In the genomic region with DNA sequence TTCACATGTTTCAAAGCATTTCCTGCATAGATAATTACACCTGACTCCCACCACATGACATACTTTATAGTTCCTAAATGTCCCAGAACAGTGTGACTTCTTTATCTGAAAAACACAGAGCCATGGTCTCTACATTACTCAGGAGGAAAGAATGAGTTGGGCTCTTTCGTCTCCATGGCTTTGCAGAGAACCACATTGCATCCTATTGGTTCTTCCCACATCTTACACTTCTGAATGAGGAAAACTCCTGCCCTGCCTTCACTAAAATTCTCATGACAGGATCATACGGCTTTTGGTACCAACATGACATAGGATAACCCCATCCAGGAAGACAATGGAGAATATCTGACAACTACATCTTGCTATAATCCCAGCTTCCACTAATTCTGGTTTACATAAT, we compare ENCODE assay signal across 8 cellular contexts.
DNase-seq lines count a peak whose midpoint lies in the region; ATAC-seq, FAIRE-seq and TF ChIP-seq lines count a peak whose summit lies in the region.

No MANE protein-coding gene starts in this region.

- no peak for TF ChIP-seq CTCF in endothelial cell (IDR thresholded peaks at IDR 0.05; ENCODE audit: unreplicated experiment)

- H3K27ac Mint-ChIP-seq in activated CD8-positive, alpha-beta memory T cell treated with anti-CD3 and anti-CD28 coated beads, Interleukin-2, amount 10 ng/mL, durations not matched to agents 7 days and 5 days = peak overlapping the region; percentile 85
- no peak overlapping the region for H3K27ac Mint-ChIP-seq in endothelial cell (ENCODE audit: unreplicated experiment)
- H3K27ac Mint-ChIP-seq in stimulated activated naive CD8-positive, alpha-beta T cell treated with anti-CD3 and anti-CD28 coated beads, Interleukin-15, amount 100 ng/mL, for 72 hours = peak overlapping the region; percentile 2 to 92

- peaks cover 95% of the 10 kb centered on the region for H3K4me1 Mint-ChIP-seq in activated CD8-positive, alpha-beta memory T cell treated with anti-CD3 and anti-CD28 coated beads, Interleukin-2, amount 10 ng/mL, durations not matched to agents 7 days and 5 days
- peaks cover 73% of the 10 kb centered on the region for H3K4me1 Mint-ChIP-seq in endothelial cell (ENCODE audit: unreplicated experiment)
- H3K4me1 Mint-ChIP-seq in stimulated activated naive CD8-positive, alpha-beta T cell treated with anti-CD3 and anti-CD28 coated beads, Interleukin-15, amount 100 ng/mL, for 72 hours = peaks cover 96% of the 10 kb centered on the region

- no peak for DNase-seq in activated CD8-positive, alpha-beta memory T cell treated with anti-CD3 and anti-CD28 coated beads, Interleukin-2, amount 10 ng/mL, durations not matched to agents 7 days and 5 days
- DNase-seq in activated CD8-positive, alpha-beta memory T cell treated with anti-CD3 and anti-CD28 coated beads, Interleukin-2, amount 50 U/mL, for 48 hours = no peak
- DNase-seq in RCC 7860 (ENCODE audit: low spot score) (peak; percentile 70), endothelial cell (ENCODE audit: low spot score) (no peak), NCI-H1694 (lab: John Stamatoyannopoulos, UW) (no peak)
- DNase-seq in stimulated activated naive CD8-positive, alpha-beta T cell treated with anti-CD3 and anti-CD28 coated beads, Interleukin-15, amount 100 ng/mL, for 72 hours = no peak

- CTCF ChIA-PET in activated CD8-positive, alpha-beta memory T cell treated with anti-CD3 and anti-CD28 coated beads, Interleukin-2, amount 10 ng/mL, durations not matched to agents 7 days and 5 days (lab: Charles Lee) = interaction anchor here (1.0 to 14.7 kb wide), 6 partner anchors 8 to 332 kb away, joined by 3 to 108 read pairs (median 4); no protein-coding TSS in a partner anchor

- no peaks in the 10 kb centered on the region for H3K27me3 Mint-ChIP-seq in activated CD8-positive, alpha-beta memory T cell treated with anti-CD3 and anti-CD28 coated beads, Interleukin-2, amount 10 ng/mL, durations not matched to agents 7 days and 5 days
- H3K27me3 Mint-ChIP-seq in endothelial cell (ENCODE audit: unreplicated experiment) = peaks cover 5% of the 10 kb centered on the region
- no peaks in the 10 kb centered on the region for H3K27me3 Mint-ChIP-seq in stimulated activated naive CD8-positive, alpha-beta T cell treated with anti-CD3 and anti-CD28 coated beads, Interleukin-15, amount 100 ng/mL, for 72 hours

- ATAC-seq in activated CD8-positive, alpha-beta memory T cell treated with anti-CD3 and anti-CD28 coated beads, Interleukin-2, amount 10 ng/mL, durations not matched to agents 7 days and 5 days = no peak
- no peak for ATAC-seq in stimulated activated naive CD8-positive, alpha-beta T cell treated with anti-CD3 and anti-CD28 coated beads, Interleukin-15, amount 100 ng/mL, for 72 hours
- ATAC-seq in GM19395 (IDR thresholded peaks at IDR 0.05; ENCODE audit: unreplicated experiment) (no peak), HG03354 (IDR thresholded peaks at IDR 0.05; ENCODE audit: poor library complexity, severe bottlenecking, unreplicated experiment) (no peak)

- H3K4me3 Mint-ChIP-seq in activated CD8-positive, alpha-beta memory T cell treated with anti-CD3 and anti-CD28 coated beads, Interleukin-2, amount 10 ng/mL, durations not matched to agents 7 days and 5 days = peak overlapping the region; percentile 76
- H3K4me3 Mint-ChIP-seq in endothelial cell (ENCODE audit: unreplicated experiment) = peak overlapping the region; percentile 14
- H3K4me3 Mint-ChIP-seq in stimulated activated naive CD8-positive, alpha-beta T cell treated with anti-CD3 and anti-CD28 coated beads, Interleukin-15, amount 100 ng/mL, for 72 hours = peak overlapping the region; percentile 85 to 95

- H3K36me3 Mint-ChIP-seq in activated CD8-positive, alpha-beta memory T cell treated with anti-CD3 and anti-CD28 coated beads, Interleukin-2, amount 10 ng/mL, durations not matched to agents 7 days and 5 days = peaks cover 76% of the 10 kb centered on the region
- H3K36me3 Mint-ChIP-seq in endothelial cell (ENCODE audit: low read depth, unreplicated experiment) = peaks cover 65% of the 10 kb centered on the region

- H3K9me3 Mint-ChIP-seq in activated CD8-positive, alpha-beta memory T cell treated with anti-CD3 and anti-CD28 coated beads, Interleukin-2, amount 10 ng/mL, durations not matched to agents 7 days and 5 days (ENCODE audit: low read depth) = no peaks in the 10 kb centered on the region
- peaks cover 11% of the 10 kb centered on the region for H3K9me3 Mint-ChIP-seq in endothelial cell (ENCODE audit: unreplicated experiment)
- H3K9me3 Mint-ChIP-seq in stimulated activated naive CD8-positive, alpha-beta T cell treated with anti-CD3 and anti-CD28 coated beads, Interleukin-15, amount 100 ng/mL, for 72 hours = no peaks in the 10 kb centered on the region

- FAIRE-seq in RCC 7860 (lab: Jason Lieb, UNC) = peak; percentile 7

Comparison
In these comparisons a context has a peak if more than half of its experiments do, and no peak if none do; other contexts are left out.
1. H3K4me3 Mint-ChIP-seq: peak in every context shown above with its lines; median percentile 90 in stimulated activated naive CD8-positive, alpha-beta T cell treated with anti-CD3 and anti-CD28 coated beads, Interleukin-15, amount 100 ng/mL, for 72 hours; 76 in activated CD8-positive, alpha-beta memory T cell treated with anti-CD3 and anti-CD28 coated beads, Interleukin-2, amount 10 ng/mL, durations not matched to agents 7 days and 5 days; 14 in endothelial cell.